17 cellular contexts compared by ENCODE assay signal in the genomic region with DNA sequence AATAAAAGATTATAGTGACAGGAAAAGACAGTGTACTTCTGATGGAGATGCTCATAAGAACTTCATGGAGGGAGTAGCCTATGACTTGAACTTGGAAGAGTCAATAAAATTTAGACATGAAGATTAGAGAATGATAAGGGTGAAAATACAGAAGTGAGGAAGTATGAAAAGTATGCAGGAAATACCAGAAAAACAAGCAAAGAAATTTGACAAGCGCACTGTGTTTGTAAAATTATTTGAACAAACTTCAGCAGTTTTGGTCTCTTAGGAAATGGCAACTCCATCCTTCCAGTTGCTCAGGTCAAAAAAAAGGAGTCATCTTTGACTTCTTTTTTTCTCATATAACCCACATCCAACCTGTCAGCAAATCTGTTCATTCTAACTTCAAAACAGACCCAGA.
DNase-seq lines count a peak whose midpoint lies in the region; TF ChIP-seq lines count a peak whose summit lies in the region.
"Had no signal": no experiment of that assay in that cellular context is flagged by ENCODE, and none has a peak within 500 bp of the region (broad histone marks: within the 10 kb centered on the region; RNA-seq: fewer than 3 reads in every experiment).

No MANE protein-coding gene starts in this region.

- peak; percentile 60 for DNase-seq in EL
- peak; percentile 35 for DNase-seq in HS-27A (ENCODE audit: low read depth)
- peak; percentile 21 for DNase-seq in choroid plexus epithelial cell (ENCODE audit: low read depth)
- no peak for DNase-seq in osteocyte (ENCODE audit: extremely low spot score, unreplicated experiment)
- DNase-seq in stimulated activated naive CD4-positive, alpha-beta T cell (lab: John Stamatoyannopoulos, UW) = no peak
- no peak for DNase-seq in stimulated activated CD4-positive, alpha-beta T cell treated with anti-CD3 and anti-CD28 coated beads, Interleukin-1b, Interleukin-23, amount 100 ng/mL, for 48 hours
- DNase-seq in chondrocyte (ENCODE audit: low spot score) = no peak
- no peak for DNase-seq in HAP-1 (ENCODE audit: low spot score in 2 of 2)
- DNase-seq: CD8-positive, alpha-beta T cell; COR-L47; DND-41; GOT3; H9; IMR-90; KBM-7 had no signal

- H3K27ac Mint-ChIP-seq in osteocyte (ENCODE audit: unreplicated experiment) = peak overlapping the region; percentile 8
- H3K27ac Mint-ChIP-seq in chondrocyte (ENCODE audit: unreplicated experiment) = no peak overlapping the region
- H3K27ac Mint-ChIP-seq: CD8-positive, alpha-beta T cell; H9 had no signal

- H3K4me3 ChIP-seq in choroid plexus epithelial cell (ENCODE audit: low read depth, low read length) (no peak overlapping the region), HAP-1 (no peak overlapping the region)
- H3K4me3 ChIP-seq: GM12878 had no signal

- no peaks in the 10 kb centered on the region for H3K9me3 Mint-ChIP-seq in osteocyte (ENCODE audit: unreplicated experiment)
- H3K9me3 Mint-ChIP-seq in chondrocyte (ENCODE audit: low read depth) = no peaks in the 10 kb centered on the region
- H3K9me3 Mint-ChIP-seq: CD8-positive, alpha-beta T cell had no signal

- no peaks in the 10 kb centered on the region; the same call in 1 of the 2 replicates for H3K27me3 ChIP-seq in HAP-1 (ENCODE audit: low read depth)

- no peaks in the 10 kb centered on the region for H3K27me3 Mint-ChIP-seq in osteocyte (ENCODE audit: unreplicated experiment)
- no peaks in the 10 kb centered on the region for H3K27me3 Mint-ChIP-seq in chondrocyte (ENCODE audit: low read depth)

- H3K4me3 Mint-ChIP-seq in osteocyte (ENCODE audit: unreplicated experiment) (no peak overlapping the region), chondrocyte (ENCODE audit: unreplicated experiment) (no peak overlapping the region)
- H3K4me3 Mint-ChIP-seq: CD14-positive monocyte; CD8-positive, alpha-beta T cell; H9 had no signal

- no peaks in the 10 kb centered on the region for H3K9me3 ChIP-seq in HAP-1

- H3K4me1 Mint-ChIP-seq in osteocyte (ENCODE audit: unreplicated experiment) (peaks cover 25% of the 10 kb centered on the region), chondrocyte (ENCODE audit: low read depth) (peaks cover 18% of the 10 kb centered on the region)
- H3K4me1 Mint-ChIP-seq: H9 had no signal

- in situ Hi-C loops in HAP-1 (cut with MboI; ENCODE audit: low sequenced_read_pairs) = no loop called here

- H3K4me1 ChIP-seq in HAP-1 = no peaks in the 10 kb centered on the region

- TF ChIP-seq CTCF in choroid plexus epithelial cell (conservative IDR thresholded peaks at IDR 0.05; ENCODE audit: low read depth, low read length) (no peak), osteocyte (IDR thresholded peaks at IDR 0.05) (no peak), chondrocyte (IDR thresholded peaks at IDR 0.05) (no peak)

- H3K36me3 ChIP-seq in HAP-1 (replicated peaks) = no peaks in the 10 kb centered on the region

- no peaks in the 10 kb centered on the region for H3K36me3 Mint-ChIP-seq in osteocyte (ENCODE audit: unreplicated experiment)
- no peaks in the 10 kb centered on the region for H3K36me3 Mint-ChIP-seq in chondrocyte (ENCODE audit: low read depth)
- H3K36me3 Mint-ChIP-seq: CD14-positive monocyte; CD8-positive, alpha-beta T cell had no signal

Comparison
In these comparisons a context has a peak if more than half of its experiments do, and no peak if none do; other contexts are left out.
1. DNase-seq: peak in EL (single experiment), HS-27A (single experiment) and choroid plexus epithelial cell (single experiment); none in osteocyte (single experiment), stimulated activated naive CD4-positive, alpha-beta T cell (0 of 6), stimulated activated CD4-positive, alpha-beta T cell treated with anti-CD3 and anti-CD28 coated beads, Interleukin-1b, Interleukin-23, amount 100 ng/mL, for 48 hours (single experiment), chondrocyte (single experiment) and HAP-1 (0 of 2).